31 cellular contexts compared by ENCODE assay signal in the genomic region with DNA sequence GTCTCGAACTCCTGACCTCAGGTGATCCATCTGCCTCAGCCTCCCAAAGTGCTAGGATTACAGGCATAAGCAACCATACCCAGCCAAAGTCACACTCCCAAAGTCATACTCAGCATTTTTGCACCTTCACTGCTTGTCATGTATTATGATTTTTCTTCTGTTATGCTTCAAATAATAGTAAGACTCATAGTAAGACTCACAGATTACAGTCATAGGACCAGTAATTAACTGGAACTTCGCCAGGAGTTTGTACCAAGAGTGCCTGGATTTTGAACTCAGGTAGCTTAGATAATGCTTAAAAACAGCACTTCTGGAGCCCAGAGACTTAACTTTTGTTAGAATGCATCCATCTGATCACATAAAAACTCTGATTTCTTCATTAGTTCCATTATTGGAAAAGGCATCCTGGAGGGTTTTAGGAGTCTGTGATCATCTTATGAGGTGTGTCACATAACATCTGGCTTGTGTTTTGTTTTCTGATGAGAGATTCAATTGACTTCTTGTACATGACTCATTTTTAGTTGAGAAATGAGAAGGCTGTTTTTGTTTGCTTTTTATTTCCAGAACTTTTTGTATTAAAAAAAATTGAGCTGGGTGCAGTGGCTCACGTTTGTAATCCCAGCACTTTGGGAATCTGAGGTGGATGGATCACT.
"Had no signal": no experiment of that assay in that cellular context is flagged by ENCODE, and none has a peak within 500 bp of the region (broad histone marks: within the 10 kb centered on the region; RNA-seq: fewer than 3 reads in every experiment).

No MANE protein-coding gene starts in this region.

- H3K27me3 ChIP-seq: brain microvascular endothelial cell, esophagus squamous epithelium, gastrocnemius medialis, testis, vagina had no signal

- H3K4me3 ChIP-seq: esophagus squamous epithelium, gastrocnemius medialis, left ventricle myocardium inferior, lung, skin epidermis, testis, vagina had no signal

- H3K27ac ChIP-seq: brain microvascular endothelial cell, esophagus squamous epithelium, gastrocnemius medialis, left ventricle myocardium inferior, skin epidermis, testis, vagina, WERI-Rb-1 had no signal

- H3K9me3 Mint-ChIP-seq: activated naive CD4-positive, alpha-beta T cell treated with anti-CD3 and anti-CD28 coated beads, Interleukin-2, amount 10 ng/mL, durations not matched to agents 7 days and 5 days; activated naive CD8-positive, alpha-beta T cell treated with anti-CD3 and anti-CD28 coated beads, Interleukin-2, amount 10 ng/mL, durations not matched to agents 7 days and 5 days; endodermal cell; nephron; T-helper 1 cell treated with Interleukin-12 subunit alpha and Interleukin-12 subunit beta and Interleukin-4 antibody, amounts not matched to agents 30 μg/mL and 1 μg/mL, for 36 hours; type B pancreatic cell had no signal

- H3K4me1 Mint-ChIP-seq: activated naive CD4-positive, alpha-beta T cell treated with anti-CD3 and anti-CD28 coated beads, Interleukin-2, amount 10 ng/mL, durations not matched to agents 7 days and 5 days; activated naive CD8-positive, alpha-beta T cell treated with anti-CD3 and anti-CD28 coated beads, Interleukin-2, amount 10 ng/mL, durations not matched to agents 7 days and 5 days; endodermal cell; nephron had no signal

- ATAC-seq: activated CD4-positive, CD25-positive, alpha-beta regulatory T cell treated with anti-CD3 and anti-CD28 coated beads, Interleukin-2, amount 50 U/mL, for 24 hours; gastrocnemius medialis; right cardiac atrium; stimulated activated naive CD8-positive, alpha-beta T cell treated with anti-CD3 and anti-CD28 coated beads, Interleukin-15, Interleukin-2, amounts not matched to agents 100 U/mL and 50 U/mL, for 24 hours had no signal

- H3K27me3 Mint-ChIP-seq: activated naive CD4-positive, alpha-beta T cell treated with anti-CD3 and anti-CD28 coated beads, Interleukin-2, amount 10 ng/mL, durations not matched to agents 7 days and 5 days; activated naive CD8-positive, alpha-beta T cell treated with anti-CD3 and anti-CD28 coated beads, Interleukin-2, amount 10 ng/mL, durations not matched to agents 7 days and 5 days; type B pancreatic cell had no signal

- H3K36me3 Mint-ChIP-seq: activated naive CD4-positive, alpha-beta T cell treated with anti-CD3 and anti-CD28 coated beads, Interleukin-2, amount 10 ng/mL, durations not matched to agents 7 days and 5 days; activated naive CD8-positive, alpha-beta T cell treated with anti-CD3 and anti-CD28 coated beads, Interleukin-2, amount 10 ng/mL, durations not matched to agents 7 days and 5 days; type B pancreatic cell had no signal

- H3K4me3 Mint-ChIP-seq: activated naive CD4-positive, alpha-beta T cell treated with anti-CD3 and anti-CD28 coated beads, Interleukin-2, amount 10 ng/mL, durations not matched to agents 7 days and 5 days; activated naive CD8-positive, alpha-beta T cell treated with anti-CD3 and anti-CD28 coated beads, Interleukin-2, amount 10 ng/mL, durations not matched to agents 7 days and 5 days; endodermal cell; nephron; T-helper 1 cell treated with Interleukin-12 subunit alpha and Interleukin-12 subunit beta and Interleukin-4 antibody, amounts not matched to agents 30 μg/mL and 1 μg/mL, for 36 hours; type B pancreatic cell had no signal

- H3K36me3 ChIP-seq: brain microvascular endothelial cell, esophagus squamous epithelium, gastrocnemius medialis, left ventricle myocardium inferior, vagina, WERI-Rb-1 had no signal

- H3K27ac Mint-ChIP-seq: activated naive CD4-positive, alpha-beta T cell treated with anti-CD3 and anti-CD28 coated beads, Interleukin-2, amount 10 ng/mL, durations not matched to agents 7 days and 5 days; activated naive CD8-positive, alpha-beta T cell treated with anti-CD3 and anti-CD28 coated beads, Interleukin-2, amount 10 ng/mL, durations not matched to agents 7 days and 5 days; endodermal cell; nephron; T-helper 1 cell treated with Interleukin-12 subunit alpha and Interleukin-12 subunit beta and Interleukin-4 antibody, amounts not matched to agents 30 μg/mL and 1 μg/mL, for 36 hours; type B pancreatic cell had no signal

- DNase-seq: activated CD4-positive, alpha-beta T cell treated with anti-CD3 and anti-CD28 coated beads for 48 hours; activated CD4-positive, alpha-beta T cell treated with anti-CD3 and anti-CD28 coated beads, Interleukin-2, amount 50 U/mL, for 48 hours; activated CD8-positive, alpha-beta memory T cell treated with anti-CD3 and anti-CD28 coated beads, Interleukin-2, amount 50 U/mL, for 4 hours; activated gamma-delta T cell; activated naive CD4-positive, alpha-beta T cell treated with anti-CD3 and anti-CD28 coated beads, Interleukin-2, amount 10 ng/mL, durations not matched to agents 7 days and 5 days; activated naive CD8-positive, alpha-beta T cell treated with anti-CD3 and anti-CD28 coated beads, Interleukin-2, amount 10 ng/mL, durations not matched to agents 7 days and 5 days; activated T-cell treated with anti-CD3 and anti-CD28 coated beads, Interleukin-2, amount 50 U/mL, for 1 hour; amniotic stem cell; brain microvascular endothelial cell; central memory CD4-positive, alpha-beta T cell; endodermal cell; esophagus squamous epithelium; gastrocnemius medialis; glutamatergic neuron; islet precursor cell; left ventricle myocardium inferior; posterior cingulate gyrus; stimulated activated CD4-positive, alpha-beta T cell treated with anti-CD3 and anti-CD28 coated beads, Interleukin-12 subunit alpha, Interleukin-12 subunit beta, amount 100 ng/mL, for 4 hours; stimulated activated CD4-positive, alpha-beta T cell treated with anti-CD3 and anti-CD28 coated beads, Interleukin-4, amount 100 ng/mL, for 1 hour; stimulated activated naive CD8-positive, alpha-beta T cell treated with anti-CD3 and anti-CD28 coated beads, Interleukin-15, Interleukin-2, amounts not matched to agents 100 U/mL and 50 U/mL, for 24 hours; T-helper 9 cell; testis; WERI-Rb-1 had no signal

- H3K4me1 ChIP-seq: esophagus squamous epithelium, gastrocnemius medialis, left ventricle myocardium inferior, testis, vagina had no signal

- H3K9me3 ChIP-seq: esophagus squamous epithelium, gastrocnemius medialis, left ventricle myocardium inferior, testis, vagina had no signal
